8 cellular contexts compared by ENCODE assay signal in the genomic region with DNA sequence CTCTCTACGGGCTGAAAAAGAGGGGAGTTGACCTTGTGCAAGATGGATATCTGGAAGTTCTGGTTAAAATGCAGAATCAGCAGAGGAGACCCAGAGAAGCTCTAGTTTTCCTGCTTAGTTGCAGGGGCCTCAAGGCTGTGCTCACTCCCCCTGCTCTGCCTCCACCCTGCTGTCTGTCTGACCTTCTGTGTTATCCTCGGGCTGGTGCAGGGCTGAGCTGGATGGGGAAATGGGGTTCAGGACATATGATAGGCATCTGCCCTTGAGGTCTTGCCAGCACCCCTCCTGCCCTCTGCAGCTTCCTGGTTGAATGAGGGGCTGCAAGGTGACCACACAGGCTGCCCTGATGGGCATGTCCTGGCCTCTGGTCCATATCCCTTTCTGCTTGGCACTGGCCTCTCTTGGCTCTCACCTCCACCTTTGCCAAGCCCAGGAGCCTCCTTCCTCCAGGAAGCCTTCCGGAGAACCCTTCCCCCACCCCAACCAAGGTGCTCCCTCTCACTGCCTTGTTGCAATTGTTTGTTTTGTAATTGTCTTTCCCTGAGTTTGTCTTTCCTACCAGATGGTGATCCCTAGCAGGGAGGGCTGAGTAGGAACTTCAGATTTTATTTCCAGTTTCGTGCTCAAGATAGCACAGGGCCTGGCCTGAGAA. TPM values are rescaled to one million over a fixed set of nuclear protein-coding genes. Genes with fewer than 3 reads are reported as not detected.
DNase-seq lines count a peak whose midpoint lies in the region; ATAC-seq, FAIRE-seq and TF ChIP-seq lines count a peak whose summit lies in the region.

No MANE protein-coding gene starts in this region.

- 14% methylated on average over 4 of the region's 4 CpGs for WGBS in GM12878 (ENCODE audit: insufficient coverage, insufficient replicate concordance, low lambda C conversion rate, missing lambda C conversion rate)
- WGBS in lung, 2 donors, result 37 to 39% methylated on average over 4 of the region's 4 CpGs

- TF ChIP-seq EP300 in GM12878 (IDR thresholded peaks at IDR 0.05; ENCODE audit: borderline replicate concordance in 1 of 2, control insufficient read depth in 1 of 2, low read depth in 2 of 2, low read length in 2 of 2), result no peak

- in situ Hi-C loops in GM12878 (cut with MboI), result loop anchor here (5.0 kb wide), 1 partner anchor 225 kb away; a partner anchor contains a TSS

- TSS peak; percentile 49 for BruUV-seq in GM12878 (replicated peaks; lab: Mats Ljungman, UMichigan)

- H3K79me2 ChIP-seq in GM12878 (ENCODE audit: control insufficient read depth, insufficient read depth, low read length), result peaks cover 72% of the 10 kb centered on the region

- no peak for TF ChIP-seq RAD21 in GM12878 (IDR thresholded peaks at IDR 0.05; ENCODE audit: insufficient read depth, low read depth, low read length)

- peak overlapping the region; percentile 92 for H3K27ac Mint-ChIP-seq in activated CD8-positive, alpha-beta memory T cell treated with anti-CD3 and anti-CD28 coated beads, Interleukin-2, amount 10 ng/mL, durations not matched to agents 7 days and 5 days
- H3K27ac Mint-ChIP-seq in type B pancreatic cell, result peak overlapping the region; percentile 86

- H4K20me1 ChIP-seq in GM12878 (ENCODE audit: control insufficient read depth, insufficient read depth), result no peaks in the 10 kb centered on the region

- intact Hi-C loops in GM12878 (cut with micrococcal nuclease; ENCODE audit: unreplicated experiment), result loop anchor here (5.0 kb wide), 2 partner anchors 40 to 225 kb away; a partner anchor contains a TSS

- H3K27me3 ChIP-seq in GM12878 (replicated peaks in 1 of 2; ENCODE audit: control insufficient read depth in 2 of 2, insufficient read depth in 2 of 2, low read length in 1 of 2), result no peaks in the 10 kb centered on the region
- H3K27me3 ChIP-seq in lung (ENCODE audit: control insufficient read depth, insufficient read depth), result no peaks in the 10 kb centered on the region

- DNase-seq in activated CD8-positive, alpha-beta memory T cell treated with anti-CD3 and anti-CD28 coated beads, Interleukin-2, amount 10 ng/mL, durations not matched to agents 7 days and 5 days, result no peak
- DNase-seq in activated CD8-positive, alpha-beta memory T cell treated with anti-CD3 and anti-CD28 coated beads for 24 hours, result no peak
- DNase-seq in GM12878 (ENCODE audit: low read depth, low spot score), result no peak
- DNase-seq in lung (ENCODE audit: low spot score), result no peak
- no peak for DNase-seq in type B pancreatic cell (ENCODE audit: extremely low spot score, unreplicated experiment)
- no peak for DNase-seq in stimulated activated CD4-positive, alpha-beta T cell treated with anti-CD3 and anti-CD28 coated beads, Interleukin-4, amount 100 ng/mL, for 1 hour
- no peak for DNase-seq in NCI-H526 (lab: John Stamatoyannopoulos, UW)
- DNase-seq in activated CD4-positive, CD25-positive, alpha-beta regulatory T cell treated with anti-CD3 and anti-CD28 coated beads, Interleukin-2, amount 50 U/mL, for 72 hours, result no peak

- H3K4me3 ChIP-seq in GM12878 (peak overlapping the region; percentile 95), lung (peak overlapping the region; percentile 11)

- CTCF ChIA-PET in activated CD8-positive, alpha-beta memory T cell treated with anti-CD3 and anti-CD28 coated beads, Interleukin-2, amount 10 ng/mL, durations not matched to agents 7 days and 5 days (lab: Charles Lee), result interaction anchor here (0.7 to 6.0 kb wide), 5 partner anchors 20 to 207 kb away, joined by 3 to 35 read pairs (median 18); a partner anchor contains a TSS
- CTCF ChIA-PET in GM12878 (lab: Yijun Ruan, JAX), result interaction anchor here (0.6 to 2.5 kb wide), 12 partner anchors 9 to 227 kb away, joined by 3 to 19 read pairs (median 4); a partner anchor contains a TSS

- no peaks in the 10 kb centered on the region for H3K9me3 Mint-ChIP-seq in activated CD8-positive, alpha-beta memory T cell treated with anti-CD3 and anti-CD28 coated beads, Interleukin-2, amount 10 ng/mL, durations not matched to agents 7 days and 5 days (ENCODE audit: low read depth)
- H3K9me3 Mint-ChIP-seq in type B pancreatic cell, result no peaks in the 10 kb centered on the region

- H3K4me2 ChIP-seq in GM12878 (ENCODE audit: control insufficient read depth, insufficient read depth), result peak overlapping the region; percentile 100

- peak overlapping the region; percentile 98 for H3K27ac ChIP-seq in GM12878 (ENCODE audit: control insufficient read depth, insufficient read depth)
- H3K27ac ChIP-seq in lung (ENCODE audit: low read depth in 1 of 2, low read length in 1 of 2), result peak overlapping the region in 1 of 2 donors; percentile 83

- POLR2A ChIA-PET in GM12878 (lab: Charles Lee), result interaction anchor here (0.6 to 4.4 kb wide), 15 partner anchors 8 to 226 kb away, joined by 3 to 30 read pairs (median 6); a partner anchor contains a TSS

- H3K36me3 ChIP-seq in GM12878 (ENCODE audit: control insufficient read depth in 2 of 2, insufficient read depth in 2 of 2, low read length in 1 of 2) (peaks cover 0 to under 1% of the 10 kb centered on the region in 2 experiments; a peak in 1 of 4 replicates), lung (ENCODE audit: control insufficient read depth in 2 of 2, insufficient read depth in 2 of 2, low read length in 2 of 2) (no peaks in the 10 kb centered on the region)

- no peak overlapping the region for H2AFZ ChIP-seq in GM12878 (ENCODE audit: control insufficient read depth, low read depth, low read length)

- FAIRE-seq in GM12878 (lab: Jason Lieb, UNC), result no peak

- no peak for TF ChIP-seq CTCF in GM12878 (IDR thresholded peaks at IDR 0.05 in 2 of 3, conservative IDR thresholded peaks at IDR 0.05 in 1 of 3; ENCODE audit: control insufficient read depth in 2 of 3, extremely low read depth in 1 of 3, insufficient read depth in 1 of 3, low read depth in 3 of 3, low read length in 3 of 3)
- TF ChIP-seq CTCF in lung (IDR thresholded peaks at IDR 0.05; ENCODE audit: control extremely low read depth, extremely low read depth), result no peak
- no peak for TF ChIP-seq CTCF in type B pancreatic cell (conservative IDR thresholded peaks at IDR 0.05)

- peaks cover 47% of the 10 kb centered on the region for H3K4me1 Mint-ChIP-seq in activated CD8-positive, alpha-beta memory T cell treated with anti-CD3 and anti-CD28 coated beads, Interleukin-2, amount 10 ng/mL, durations not matched to agents 7 days and 5 days
- peaks cover 25% of the 10 kb centered on the region for H3K4me1 Mint-ChIP-seq in type B pancreatic cell (ENCODE audit: unreplicated experiment)

- RAD21 ChIA-PET in GM12878 (lab: Charles Lee; ENCODE audit: unreplicated experiment), result interaction anchor here (0.6 to 5.1 kb wide), 13 partner anchors 9 to 317 kb away, joined by 3 to 40 read pairs (median 5); a partner anchor contains a TSS

- no peak for ATAC-seq in activated CD8-positive, alpha-beta memory T cell treated with anti-CD3 and anti-CD28 coated beads, Interleukin-2, amount 10 ng/mL, durations not matched to agents 7 days and 5 days
- ATAC-seq in GM12878, result peak; percentile 1
- ATAC-seq in lung (ENCODE audit: insufficient read depth, low FRiP score), result no peak

- H3K36me3 Mint-ChIP-seq in activated CD8-positive, alpha-beta memory T cell treated with anti-CD3 and anti-CD28 coated beads, Interleukin-2, amount 10 ng/mL, durations not matched to agents 7 days and 5 days, result peaks cover 11% of the 10 kb centered on the region
- no peaks in the 10 kb centered on the region for H3K36me3 Mint-ChIP-seq in type B pancreatic cell

- peak overlapping the region; percentile 95 for H3K9ac ChIP-seq in GM12878 (ENCODE audit: control insufficient read depth, insufficient read depth, low read length)

- H3K4me3 Mint-ChIP-seq in activated CD8-positive, alpha-beta memory T cell treated with anti-CD3 and anti-CD28 coated beads, Interleukin-2, amount 10 ng/mL, durations not matched to agents 7 days and 5 days, result peak overlapping the region; percentile 91
- H3K4me3 Mint-ChIP-seq in type B pancreatic cell, result peak overlapping the region; percentile 87

- H3K4me1 ChIP-seq in GM12878 (ENCODE audit: control insufficient read depth, insufficient read depth, low read length) (peaks cover 63% of the 10 kb centered on the region), lung (ENCODE audit: control insufficient read depth in 2 of 2, insufficient read depth in 2 of 2, low read length in 2 of 2) (peaks cover 0 to 17% of the 10 kb centered on the region in 2 donors)

- H3K9me3 ChIP-seq in GM12878 (replicated peaks; ENCODE audit: control insufficient read depth, insufficient read depth, low read length), result no peaks in the 10 kb centered on the region
- no peaks in the 10 kb centered on the region for H3K9me3 ChIP-seq in lung (ENCODE audit: control insufficient read depth in 2 of 2, insufficient read depth in 1 of 2, low read length in 1 of 2)

- H3K27me3 Mint-ChIP-seq in activated CD8-positive, alpha-beta memory T cell treated with anti-CD3 and anti-CD28 coated beads, Interleukin-2, amount 10 ng/mL, durations not matched to agents 7 days and 5 days, result no peaks in the 10 kb centered on the region
- no peaks in the 10 kb centered on the region for H3K27me3 Mint-ChIP-seq in type B pancreatic cell

- no peak for TF ChIP-seq POLR2A in GM12878 (IDR thresholded peaks at IDR 0.05; ENCODE audit: low read depth, low read length)

- SMC1A ChIA-PET in GM12878 (lab: Charles Lee; ENCODE audit: uncharacterized antibody, unreplicated experiment), result interaction anchor here (0.7 to 4.5 kb wide), 10 partner anchors 8 to 227 kb away, joined by 3 to 28 read pairs (median 5); a partner anchor contains a TSS

RNA-seq across cellular contexts. Expression of a gene that starts 1.3 kb away (rescaled TPM):
- total RNA-seq in activated CD8-positive, alpha-beta memory T cell treated with anti-CD3 and anti-CD28 coated beads, Interleukin-2, amount 10 ng/mL, durations not matched to agents 7 days and 5 days, result 10 to 100 TPM; 19.7 to 21.5 TPM
- 111 and 114 TPM in 2 replicates for total RNA-seq in GM12878 (2013; cell fraction: nucleolus; rRNA removed)
- total RNA-seq in GM12878 (2014; rRNA removed) (24.9 and 25.5 TPM in 2 replicates), GM12878 (2014; rRNA removed; fragmentation: Illumina TruSeq; extraction: Trizol) (16.8 and 20.3 TPM in 2 replicates), GM12878 (2021) (27.1 and 32.1 TPM in 2 replicates), lung (10 to 100 TPM; 12.3 to 21.9 TPM), type B pancreatic cell (ENCODE audit: low replicate concordance) (6.5 and 6.6 TPM in 2 replicates)
- 24.3 TPM for polyA plus RNA-seq in GM12878 (2011; ENCODE audit: low read depth)
- polyA plus RNA-seq in GM12878 (2011; rRNA removed) (79.5 and 83.7 TPM in 2 replicates), GM12878 (2014; fragmentation: Illumina TruSeq; extraction: Trizol) (34.1 and 36.2 TPM in 2 replicates), GM12878 (2014; fragmentation: Nextera tagmentation; extraction: Ambion mirVana) (1 to 10 TPM; 3.5 to 6.1 TPM), GM12878 (2014; rRNA removed) (22.5 and 24.0 TPM in 2 replicates), GM12878 (2016; fragmentation: Nextera tagmentation; extraction: Ambion mirVana) (10 to 100 TPM in 1 of 2 experiments, 1 to 10 TPM in 1; 7.4 to 14.3 TPM), lung (10 to 100 TPM in 1 of 2 donors, 1 to 10 TPM in 1; 6.8 to 10.1 TPM)
- polyA plus RNA-seq in GM12878 (2011; cell fraction: cytosol; rRNA removed), result 41.9 and 55.1 TPM in 2 replicates
- polyA plus RNA-seq in GM12878 (2011; cell fraction: nucleus; rRNA removed), result 33.1 and 33.6 TPM in 2 replicates
- 22.2 and 26.9 TPM in 2 replicates for polyA plus RNA-seq in GM12878 (2012)
- polyA minus RNA-seq in GM12878 (2011; rRNA and poly(A)+ RNA removed), result 65.8 and 85.6 TPM in 2 replicates
- 19.4 and 26.9 TPM in 2 replicates for polyA minus RNA-seq in GM12878 (2011; cell fraction: cytosol; rRNA and poly(A)+ RNA removed)
- 18.9 and 27.6 TPM in 2 replicates for polyA minus RNA-seq in GM12878 (2011; cell fraction: nucleus; rRNA and poly(A)+ RNA removed)

RNA-seq across cellular contexts. Expression of a gene that starts 24.8 kb away (rescaled TPM):
- total RNA-seq in activated CD8-positive, alpha-beta memory T cell treated with anti-CD3 and anti-CD28 coated beads, Interleukin-2, amount 10 ng/mL, durations not matched to agents 7 days and 5 days, result 10 to 100 TPM; 62.4 to 66.7 TPM
- 26.6 and 27.1 TPM in 2 replicates for total RNA-seq in GM12878 (2013; cell fraction: nucleolus; rRNA removed)
- 44.2 and 56.6 TPM in 2 replicates for total RNA-seq in GM12878 (2014; rRNA removed)
- total RNA-seq in GM12878 (2014; rRNA removed; fragmentation: Illumina TruSeq; extraction: Trizol), result 60.5 TPM in 2 replicates
- 34.2 and 36.0 TPM in 2 replicates for total RNA-seq in GM12878 (2021)
- polyA plus RNA-seq in GM12878 (2011; ENCODE audit: low read depth), result 55.7 TPM
- 90.6 and 130 TPM in 2 replicates for polyA plus RNA-seq in GM12878 (2011; rRNA removed)
- 47.3 and 57.4 TPM in 2 replicates for polyA plus RNA-seq in GM12878 (2011; cell fraction: cytosol; rRNA removed)
- polyA plus RNA-seq in GM12878 (2011; cell fraction: nucleus; rRNA removed), result 28.5 TPM in 2 replicates
- 59.9 and 70.7 TPM in 2 replicates for polyA plus RNA-seq in GM12878 (2012)
- 62.1 and 74.5 TPM in 2 replicates for polyA plus RNA-seq in GM12878 (2014; fragmentation: Illumina TruSeq; extraction: Trizol)
- 100 to 1,000 TPM; 162 to 204 TPM for polyA plus RNA-seq in GM12878 (2014; fragmentation: Nextera tagmentation; extraction: Ambion mirVana)
- 50.8 and 54.9 TPM in 2 replicates for polyA plus RNA-seq in GM12878 (2014; rRNA removed)
- 10 to 100 TPM; 98.5 to 99.9 TPM for polyA plus RNA-seq in GM12878 (2016; fragmentation: Nextera tagmentation; extraction: Ambion mirVana)
- polyA minus RNA-seq in GM12878 (2011; rRNA and poly(A)+ RNA removed), result 18.5 and 20.9 TPM in 2 replicates
- 13.6 and 14.6 TPM in 2 replicates for polyA minus RNA-seq in GM12878 (2011; cell fraction: cytosol; rRNA and poly(A)+ RNA removed)
- 13.3 and 24.2 TPM in 2 replicates for polyA minus RNA-seq in GM12878 (2011; cell fraction: nucleus; rRNA and poly(A)+ RNA removed)
- 100 to 1,000 TPM; 102 to 187 TPM for total RNA-seq in lung
- polyA plus RNA-seq in lung, result 100 to 1,000 TPM; 150 to 213 TPM
- 110 and 147 TPM in 2 replicates for total RNA-seq in type B pancreatic cell (ENCODE audit: low replicate concordance)

RNA-seq across cellular contexts. Expression of a gene that starts 45.2 kb away (rescaled TPM):
- total RNA-seq in activated CD8-positive, alpha-beta memory T cell treated with anti-CD3 and anti-CD28 coated beads, Interleukin-2, amount 10 ng/mL, durations not matched to agents 7 days and 5 days, result not detected
- total RNA-seq in GM12878 (2013; cell fraction: nucleolus; rRNA removed), result not detected in 2 replicates
- total RNA-seq in GM12878 (2014; rRNA removed) (not detected in 2 replicates), GM12878 (2014; rRNA removed; fragmentation: Illumina TruSeq; extraction: Trizol) (not detected in 2 replicates), GM12878 (2021) (not detected in 2 replicates), lung (not detected), type B pancreatic cell (ENCODE audit: low replicate concordance) (not detected in 2 replicates)
- not detected for polyA plus RNA-seq in GM12878 (2011; ENCODE audit: low read depth)
- polyA plus RNA-seq in GM12878 (2011; rRNA removed) (not detected in 2 replicates), GM12878 (2014; fragmentation: Illumina TruSeq; extraction: Trizol) (not detected in 2 replicates), GM12878 (2014; fragmentation: Nextera tagmentation; extraction: Ambion mirVana) (not detected), GM12878 (2014; rRNA removed) (not detected in 2 replicates), GM12878 (2016; fragmentation: Nextera tagmentation; extraction: Ambion mirVana) (not detected), lung (not detected)
- polyA plus RNA-seq in GM12878 (2011; cell fraction: cytosol; rRNA removed), result not detected in 2 replicates
- not detected in 2 replicates for polyA plus RNA-seq in GM12878 (2011; cell fraction: nucleus; rRNA removed)
- not detected in 2 replicates for polyA plus RNA-seq in GM12878 (2012)
- not detected in 2 replicates for polyA minus RNA-seq in GM12878 (2011; rRNA and poly(A)+ RNA removed)
- polyA minus RNA-seq in GM12878 (2011; cell fraction: cytosol; rRNA and poly(A)+ RNA removed), result not detected in 2 replicates
- not detected in 2 replicates for polyA minus RNA-seq in GM12878 (2011; cell fraction: nucleus; rRNA and poly(A)+ RNA removed)
